11 cellular contexts compared by ENCODE assay signal in the genomic region with DNA sequence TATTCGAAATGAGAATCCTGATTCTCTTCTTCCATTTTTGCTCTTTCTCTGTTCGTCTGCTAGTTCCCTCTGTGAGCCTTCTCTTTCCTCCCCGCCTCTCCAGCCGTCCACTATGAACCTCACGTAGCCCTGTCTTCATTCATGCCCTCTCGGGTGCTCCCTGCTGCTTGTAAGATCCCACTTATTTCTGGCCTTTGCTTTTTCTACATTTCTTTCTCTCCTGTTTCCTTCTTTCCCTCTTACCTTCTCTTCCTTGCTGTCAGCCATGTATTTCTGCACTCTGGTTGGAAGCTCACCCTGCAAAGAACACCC.
DNase-seq lines count a peak whose midpoint lies in the region; ATAC-seq, FAIRE-seq and TF ChIP-seq lines count a peak whose summit lies in the region.
"Had no signal": no experiment of that assay in that cellular context is flagged by ENCODE, and none has a peak within 500 bp of the region (broad histone marks: within the 10 kb centered on the region; RNA-seq: fewer than 3 reads in every experiment).

No MANE protein-coding gene starts in this region.

- peak overlapping the region; percentile 34 for H3K27ac ChIP-seq in GM23338 (ENCODE audit: low read depth)
- H3K27ac ChIP-seq in keratinocyte (ENCODE audit: control insufficient read depth, insufficient read depth, low read length): peak overlapping the region; percentile 96
- H3K27ac ChIP-seq: KMS-11 had no signal

- BruUV-seq in MCF 10A (replicated peaks; lab: Mats Ljungman, UMichigan): no TSS peak

- H3K27me3 ChIP-seq in GM23338 (ENCODE audit: insufficient read depth) (no peaks in the 10 kb centered on the region), keratinocyte (ENCODE audit: control insufficient read depth, extremely low read depth, insufficient read depth, low read length) (no peaks in the 10 kb centered on the region), skeletal muscle satellite cell (ENCODE audit: control insufficient read depth, insufficient read depth, low read length) (no peaks in the 10 kb centered on the region)

- H3F3A ChIP-seq in GM23338 (replicated peaks; ENCODE audit: low read depth): no peaks in the 10 kb centered on the region

- no peaks in the 10 kb centered on the region for H3K36me3 ChIP-seq in GM23338 (ENCODE audit: insufficient read depth)
- H3K36me3 ChIP-seq in keratinocyte (ENCODE audit: control insufficient read depth in 2 of 2, extremely low read depth in 1 of 2, insufficient read depth in 2 of 2, low read length in 2 of 2): no peaks in the 10 kb centered on the region
- no peaks in the 10 kb centered on the region for H3K36me3 ChIP-seq in skeletal muscle satellite cell (ENCODE audit: insufficient read depth, low read length)

- POLR2A ChIA-PET in MCF 10A (lab: Yijun Ruan, JAX): interaction anchor here (0.7 to 3.4 kb wide), 14 partner anchors 8 to 120 kb away, joined by 3 to 22 read pairs (median 5); a partner anchor contains a TSS

- H4K20me1 ChIP-seq in GM23338 (replicated peaks; ENCODE audit: insufficient read depth): no peaks in the 10 kb centered on the region
- no peaks in the 10 kb centered on the region for H4K20me1 ChIP-seq in keratinocyte (ENCODE audit: control insufficient read depth, extremely low read depth, insufficient read depth, low read length)

- ATAC-seq in GM23338: peak; percentile 11; the same call in 1 of the 3 replicates
- ATAC-seq in GM19023 (IDR thresholded peaks at IDR 0.05; ENCODE audit: unreplicated experiment): no peak
- no peak for ATAC-seq in activated CD4-positive, CD25-positive, alpha-beta regulatory T cell treated with anti-CD3 and anti-CD28 coated beads, Interleukin-2, amount 50 U/mL, for 24 hours

- H3K9me1 ChIP-seq in keratinocyte (ENCODE audit: control insufficient read depth, extremely low read depth, insufficient read depth, low read length): no peaks in the 10 kb centered on the region

- TF ChIP-seq CTCF in GM23338 (conservative IDR thresholded peaks at IDR 0.05; ENCODE audit: low read depth in 2 of 2) (no peak), MCF 10A (IDR thresholded peaks at IDR 0.05; ENCODE audit: unreplicated experiment) (no peak), keratinocyte (optimal IDR thresholded peaks at IDR 0.05 in 1 of 3, IDR thresholded peaks at IDR 0.05 in 1 of 3, conservative IDR thresholded peaks at IDR 0.05 in 1 of 3; ENCODE audit: extremely low read depth in 1 of 3, insufficient read depth in 2 of 3, low read length in 3 of 3) (no peak)

- H3K4me3 ChIP-seq in GM23338: no peak overlapping the region
- peak overlapping the region; percentile 38 to 66 (median 61) for H3K4me3 ChIP-seq in keratinocyte (ENCODE audit: control insufficient read depth in 2 of 3, extremely low read depth in 1 of 3, insufficient read depth in 2 of 3, low read depth in 1 of 3, low read length in 3 of 3)
- H3K4me3 ChIP-seq in skeletal muscle satellite cell (ENCODE audit: low read length): peak overlapping the region; percentile 67

- H3K4me1 ChIP-seq in GM23338 (ENCODE audit: insufficient read depth) (peaks cover 24% of the 10 kb centered on the region), keratinocyte (ENCODE audit: control insufficient read depth, extremely low read depth, insufficient read depth, low read length) (peaks cover 40% of the 10 kb centered on the region), skeletal muscle satellite cell (ENCODE audit: control insufficient read depth, insufficient read depth, low read length) (peaks cover 57% of the 10 kb centered on the region)

- peak overlapping the region; percentile 3; the same call in 1 of the 2 replicates for H3K27ac Mint-ChIP-seq in GM23338
- peak overlapping the region; percentile 80 for H3K27ac Mint-ChIP-seq in MCF 10A (ENCODE audit: low read depth, unreplicated experiment)
- H3K27ac Mint-ChIP-seq: activated B cell treated with CpG ODN at 0.5 μM for 24 hours, immature natural killer cell had no signal

- DNase-seq in GM23338 (ENCODE audit: low spot score) (no peak), MCF 10A (ENCODE audit: unreplicated experiment) (no peak), keratinocyte (ENCODE audit: low read depth, low spot score) (no peak), Ammon's horn (ENCODE audit: low spot score) (no peak)
- no peak for DNase-seq in activated CD4-positive, CD25-positive, alpha-beta regulatory T cell (lab: John Stamatoyannopoulos, UW)
- DNase-seq: activated B cell treated with CpG ODN at 0.5 μM for 24 hours, immature natural killer cell had no signal

- CTCF ChIA-PET in MCF 10A (lab: Yijun Ruan, JAX): interaction anchor here (1.7 to 2.1 kb wide), 2 partner anchors 38 to 87 kb away, joined by 7 to 10 read pairs; no protein-coding TSS in a partner anchor

- no peak overlapping the region; the same call in 1 of the 2 replicates for H3K4me2 ChIP-seq in GM23338
- peak overlapping the region; percentile 96 for H3K4me2 ChIP-seq in keratinocyte (ENCODE audit: control insufficient read depth, extremely low read depth, insufficient read depth, low read depth, low read length)
- peak overlapping the region; percentile 90 for H3K4me2 ChIP-seq in skeletal muscle satellite cell (ENCODE audit: low read length)
- H3K4me2 ChIP-seq: KMS-11 had no signal

- peaks cover 26% of the 10 kb centered on the region for H3K4me1 Mint-ChIP-seq in GM23338
- H3K4me1 Mint-ChIP-seq in MCF 10A (ENCODE audit: insufficient read depth, unreplicated experiment): peaks cover 40% of the 10 kb centered on the region
- H3K4me1 Mint-ChIP-seq: immature natural killer cell had no signal

- H3K4me3 Mint-ChIP-seq in GM23338 (no peak overlapping the region), MCF 10A (ENCODE audit: unreplicated experiment) (peak overlapping the region; percentile 63)
- H3K4me3 Mint-ChIP-seq: activated B cell treated with CpG ODN at 0.5 μM for 24 hours, immature natural killer cell had no signal

- H3K9me3 Mint-ChIP-seq in GM23338: no peaks in the 10 kb centered on the region; the same call in 2 of the 3 replicates
- H3K9me3 Mint-ChIP-seq in MCF 10A (ENCODE audit: unreplicated experiment): no peaks in the 10 kb centered on the region
- H3K9me3 Mint-ChIP-seq: activated B cell treated with CpG ODN at 0.5 μM for 24 hours, immature natural killer cell had no signal

- H3K27me3 Mint-ChIP-seq in GM23338 (ENCODE audit: insufficient read depth, low read depth, poor library complexity) (no peaks in the 10 kb centered on the region), MCF 10A (ENCODE audit: insufficient read depth, unreplicated experiment) (no peaks in the 10 kb centered on the region)
- H3K27me3 Mint-ChIP-seq: activated B cell treated with CpG ODN at 0.5 μM for 24 hours had no signal

- H3K9ac ChIP-seq in keratinocyte (ENCODE audit: control insufficient read depth, extremely low read depth, insufficient read depth, low read length) (peak overlapping the region; percentile 80), skeletal muscle satellite cell (ENCODE audit: low read depth, low read length) (peak overlapping the region; percentile 93)
- H3K9ac ChIP-seq: KMS-11 had no signal

- H2AFZ ChIP-seq in GM23338 (no peak overlapping the region), keratinocyte (ENCODE audit: control insufficient read depth, low read length) (no peak overlapping the region)

- intact Hi-C loops in MCF 10A (cut with micrococcal nuclease): loop anchor here (1.0 to 5.0 kb wide), 2 partner anchors 38 to 86 kb away; a partner anchor contains a TSS

- H3K9me3 ChIP-seq in keratinocyte (ENCODE audit: control insufficient read depth, low read depth, low read length): no peaks in the 10 kb centered on the region
- no peaks in the 10 kb centered on the region for H3K9me3 ChIP-seq in skeletal muscle satellite cell (replicated peaks; ENCODE audit: low read length)

- H3K9me2 ChIP-seq in GM23338 (ENCODE audit: insufficient read depth): no peaks in the 10 kb centered on the region

- dilution Hi-C loops in keratinocyte (cut with MboI; ENCODE audit: extremely low pct_ligation_motif_present, low sequenced_read_pairs): no loop called here

- H3K36me3 Mint-ChIP-seq in GM23338 (ENCODE audit: low read depth) (no peaks in the 10 kb centered on the region), MCF 10A (ENCODE audit: insufficient read depth, unreplicated experiment) (no peaks in the 10 kb centered on the region)
- H3K36me3 Mint-ChIP-seq: immature natural killer cell had no signal

- H3K79me2 ChIP-seq in GM23338 (replicated peaks; ENCODE audit: insufficient read depth) (no peaks in the 10 kb centered on the region), keratinocyte (ENCODE audit: control insufficient read depth, insufficient read depth, low read length) (peaks cover 48% of the 10 kb centered on the region)

- peak; percentile 17 for FAIRE-seq in keratinocyte (lab: Jason Lieb, UNC)

TF ChIP-seq in GM23338, 12 proteins besides CTCF, POLR2A, EP300 and RAD21 (continues in another document):
- TF ChIP-seq, protein P1, sequence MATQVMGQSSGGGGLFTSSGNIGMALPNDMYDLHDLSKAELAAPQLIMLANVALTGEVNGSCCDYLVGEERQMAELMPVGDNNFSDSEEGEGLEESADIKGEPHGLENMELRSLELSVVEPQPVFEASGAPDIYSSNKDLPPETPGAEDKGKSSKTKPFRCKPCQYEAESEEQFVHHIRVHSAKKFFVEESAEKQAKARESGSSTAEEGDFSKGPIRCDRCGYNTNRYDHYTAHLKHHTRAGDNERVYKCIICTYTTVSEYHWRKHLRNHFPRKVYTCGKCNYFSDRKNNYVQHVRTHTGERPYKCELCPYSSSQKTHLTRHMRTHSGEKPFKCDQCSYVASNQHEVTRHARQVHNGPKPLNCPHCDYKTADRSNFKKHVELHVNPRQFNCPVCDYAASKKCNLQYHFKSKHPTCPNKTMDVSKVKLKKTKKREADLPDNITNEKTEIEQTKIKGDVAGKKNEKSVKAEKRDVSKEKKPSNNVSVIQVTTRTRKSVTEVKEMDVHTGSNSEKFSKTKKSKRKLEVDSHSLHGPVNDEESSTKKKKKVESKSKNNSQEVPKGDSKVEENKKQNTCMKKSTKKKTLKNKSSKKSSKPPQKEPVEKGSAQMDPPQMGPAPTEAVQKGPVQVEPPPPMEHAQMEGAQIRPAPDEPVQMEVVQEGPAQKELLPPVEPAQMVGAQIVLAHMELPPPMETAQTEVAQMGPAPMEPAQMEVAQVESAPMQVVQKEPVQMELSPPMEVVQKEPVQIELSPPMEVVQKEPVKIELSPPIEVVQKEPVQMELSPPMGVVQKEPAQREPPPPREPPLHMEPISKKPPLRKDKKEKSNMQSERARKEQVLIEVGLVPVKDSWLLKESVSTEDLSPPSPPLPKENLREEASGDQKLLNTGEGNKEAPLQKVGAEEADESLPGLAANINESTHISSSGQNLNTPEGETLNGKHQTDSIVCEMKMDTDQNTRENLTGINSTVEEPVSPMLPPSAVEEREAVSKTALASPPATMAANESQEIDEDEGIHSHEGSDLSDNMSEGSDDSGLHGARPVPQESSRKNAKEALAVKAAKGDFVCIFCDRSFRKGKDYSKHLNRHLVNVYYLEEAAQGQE (IDR thresholded peaks at IDR 0.05; ENCODE audit: unreplicated experiment): no peak
- no peak for TF ChIP-seq EZH2phosphoT487 (IDR thresholded peaks at IDR 0.05; ENCODE audit: unreplicated experiment)
